Comparison of ENCODE assay signal across 15 cellular contexts in genomic region chr9:87673446-87674109, GRCh38.
"Had no signal": no experiment of that assay in that cellular context is flagged by ENCODE, and none has a peak within 500 bp of the region (broad histone marks: within the 10 kb centered on the region; RNA-seq: fewer than 3 reads in every experiment).

No MANE protein-coding gene starts in this region.

- DNase-seq: activated CD4-positive, alpha-beta T cell treated with anti-CD3 and anti-CD28 coated beads, Interleukin-2, amount 50 U/mL, for 4 hours; activated naive CD4-positive, alpha-beta T cell treated with Interleukin-2 at 50 U/mL for 16 hours; activated naive CD8-positive, alpha-beta T cell treated with anti-CD3 and anti-CD28 coated beads, Interleukin-2, amount 10 ng/mL, durations not matched to agents 7 days and 5 days; amygdala; dorsolateral prefrontal cortex; endodermal cell; kidney; mesenchymal stem cell; naive thymus-derived CD4-positive, alpha-beta T cell; pancreas; stimulated activated CD4-positive, alpha-beta T cell treated with anti-CD3 and anti-CD28 coated beads, Interleukin-4, amount 100 ng/mL, for 24 hours; tibial artery had no signal

- H3K27me3 ChIP-seq: dorsolateral prefrontal cortex, pancreas, tibial artery had no signal

- H3K27ac Mint-ChIP-seq: activated naive CD8-positive, alpha-beta T cell treated with anti-CD3 and anti-CD28 coated beads, Interleukin-2, amount 10 ng/mL, durations not matched to agents 7 days and 5 days; activated T-helper 17 cell treated with anti-CD3 and anti-CD28 coated beads, Interleukin-2, amount 50 U/mL, for 72 hours; endodermal cell; naive thymus-derived CD4-positive, alpha-beta T cell; stimulated activated memory B cell treated with anti-CD40 and anti-IgM and Interleukin-4, amounts not matched to agents 10 μg/mL and 1 μg/mL and 100 μg/mL, for 72 hours had no signal

- H3K27me3 Mint-ChIP-seq: activated naive CD8-positive, alpha-beta T cell treated with anti-CD3 and anti-CD28 coated beads, Interleukin-2, amount 10 ng/mL, durations not matched to agents 7 days and 5 days; stimulated activated memory B cell treated with anti-CD40 and anti-IgM and Interleukin-4, amounts not matched to agents 10 μg/mL and 1 μg/mL and 100 μg/mL, for 72 hours had no signal

- ATAC-seq: activated T-helper 17 cell treated with anti-CD3 and anti-CD28 coated beads, Interleukin-2, amount 50 U/mL, for 72 hours; naive thymus-derived CD4-positive, alpha-beta T cell; pancreas; sciatic nerve; stimulated activated memory B cell treated with anti-CD40 and anti-IgM and Interleukin-4, amounts not matched to agents 10 μg/mL and 1 μg/mL and 100 μg/mL, for 72 hours had no signal

- H3K4me1 Mint-ChIP-seq: activated T-helper 17 cell treated with anti-CD3 and anti-CD28 coated beads, Interleukin-2, amount 50 U/mL, for 72 hours; endodermal cell; stimulated activated memory B cell treated with anti-CD40 and anti-IgM and Interleukin-4, amounts not matched to agents 10 μg/mL and 1 μg/mL and 100 μg/mL, for 72 hours had no signal

- H3K9me3 ChIP-seq: pancreas, tibial artery had no signal

- H3K27ac ChIP-seq: dorsolateral prefrontal cortex, pancreas, tibial artery had no signal

- H3K36me3 Mint-ChIP-seq: activated naive CD8-positive, alpha-beta T cell treated with anti-CD3 and anti-CD28 coated beads, Interleukin-2, amount 10 ng/mL, durations not matched to agents 7 days and 5 days; naive thymus-derived CD4-positive, alpha-beta T cell; stimulated activated memory B cell treated with anti-CD40 and anti-IgM and Interleukin-4, amounts not matched to agents 10 μg/mL and 1 μg/mL and 100 μg/mL, for 72 hours had no signal

- H3K4me1 ChIP-seq: tibial artery had no signal

- H3K4me3 Mint-ChIP-seq: activated naive CD8-positive, alpha-beta T cell treated with anti-CD3 and anti-CD28 coated beads, Interleukin-2, amount 10 ng/mL, durations not matched to agents 7 days and 5 days; activated T-helper 17 cell treated with anti-CD3 and anti-CD28 coated beads, Interleukin-2, amount 50 U/mL, for 72 hours; endodermal cell; naive thymus-derived CD4-positive, alpha-beta T cell; stimulated activated memory B cell treated with anti-CD40 and anti-IgM and Interleukin-4, amounts not matched to agents 10 μg/mL and 1 μg/mL and 100 μg/mL, for 72 hours had no signal

- H3K4me3 ChIP-seq: dorsolateral prefrontal cortex, pancreas, tibial artery had no signal
